Comparison of ENCODE assay signal across 1 cellular context in the genomic region with DNA sequence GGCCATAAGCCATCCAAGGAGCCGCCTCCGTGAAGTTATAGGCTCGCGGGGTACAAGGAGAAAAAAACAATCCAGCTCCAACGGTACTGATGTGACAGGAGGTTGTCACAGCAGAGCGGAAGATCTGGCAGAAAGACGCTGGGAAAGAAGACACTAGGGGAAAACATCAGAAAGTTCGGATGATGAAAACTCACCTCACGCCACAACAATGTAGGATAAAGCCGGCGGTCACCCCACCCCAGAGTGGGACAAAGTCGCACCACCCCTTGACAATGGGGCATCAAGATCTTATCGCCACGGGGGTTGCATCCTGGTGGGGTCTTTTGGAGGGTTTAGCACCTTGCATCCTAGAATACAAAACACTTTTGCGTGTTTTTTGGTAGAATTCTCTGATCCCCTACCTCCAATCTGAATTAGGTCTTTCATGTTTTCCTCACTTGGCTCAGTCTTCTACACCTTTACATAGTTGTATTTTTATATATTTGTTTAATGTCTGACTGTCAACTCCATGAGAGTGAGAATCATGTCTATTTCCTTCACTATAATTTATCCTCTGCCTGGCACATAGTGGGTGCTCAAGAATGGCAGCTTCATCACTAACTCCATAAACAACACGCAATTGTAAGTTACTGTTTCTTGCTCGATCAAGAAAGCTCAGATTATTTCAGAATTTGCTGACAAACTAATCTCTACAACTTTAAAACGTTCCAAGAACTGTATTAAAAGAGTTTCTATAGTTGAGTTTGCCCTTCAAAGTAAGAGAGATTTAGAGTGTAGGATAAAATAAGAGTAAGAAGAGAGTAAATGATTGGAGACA.
TF ChIP-seq lines count a peak whose summit lies in the region.

No MANE protein-coding gene starts in this region.

TF ChIP-seq in H1, 55 proteins besides CTCF, POLR2A, EP300 and RAD21:
- TF ChIP-seq BCL11A (IDR thresholded peaks at IDR 0.05; ENCODE audit: low read depth in 2 of 2, low read length in 2 of 2) = no peak
- no peak for TF ChIP-seq KDM5A (IDR thresholded peaks at IDR 0.05; ENCODE audit: low read length)
- peak; percentile 30 for TF ChIP-seq EZH2 (IDR thresholded peaks at IDR 0.05; ENCODE audit: low read depth, low read length, severe bottlenecking)
- TF ChIP-seq RFX5 (IDR thresholded peaks at IDR 0.05; ENCODE audit: borderline replicate concordance, low read depth, low read length) = no peak
- TF ChIP-seq CTBP2 (IDR thresholded peaks at IDR 0.05; ENCODE audit: borderline replicate concordance, insufficient read depth, insufficient read length, low read length) = peak; percentile 16
- no peak for TF ChIP-seq TAF1 (IDR thresholded peaks at IDR 0.05; ENCODE audit: low read depth, low read length)
- no peak for TF ChIP-seq SAP30 (IDR thresholded peaks at IDR 0.05; ENCODE audit: insufficient read depth, insufficient replicate concordance, low read length)
